14 cellular contexts compared by ENCODE assay signal in genomic region chr21:30268608-30269197, GRCh38. TPM values are rescaled to one million over a fixed set of nuclear protein-coding genes. Genes with fewer than 3 reads are reported as not detected.
DNase-seq lines count a peak whose midpoint lies in the region; ATAC-seq and TF ChIP-seq lines count a peak whose summit lies in the region.
"Had no signal": no experiment of that assay in that cellular context is flagged by ENCODE, and none has a peak within 500 bp of the region (broad histone marks: within the 10 kb centered on the region; RNA-seq: fewer than 3 reads in every experiment).

No MANE protein-coding gene starts in this region.

- intact Hi-C loops in left lung (cut with DNase I), result no loop called here
- intact Hi-C loops in head of caudate nucleus (cut with DNase I), result no loop called here

- H3K27ac ChIP-seq in brain microvascular endothelial cell (no peak overlapping the region), smooth muscle cell (ENCODE audit: low read depth) (no peak overlapping the region), left lung (no peak overlapping the region)
- H3K27ac ChIP-seq: ascending aorta, psoas muscle, SJSA1 had no signal

- no peaks in the 10 kb centered on the region for H3K4me1 ChIP-seq in smooth muscle cell (ENCODE audit: low read depth)
- no peaks in the 10 kb centered on the region for H3K4me1 ChIP-seq in left lung
- H3K4me1 ChIP-seq: psoas muscle, SJSA1 had no signal

- TF ChIP-seq CTCF in brain microvascular endothelial cell (IDR thresholded peaks at IDR 0.05; ENCODE audit: low read depth, low read length, missing control alignments), result peak; percentile 34
- TF ChIP-seq CTCF in smooth muscle cell (IDR thresholded peaks at IDR 0.05; ENCODE audit: borderline replicate concordance, insufficient read depth, poor library complexity, severe bottlenecking), result peak; percentile 33
- no peak for TF ChIP-seq CTCF in left lung (IDR thresholded peaks at IDR 0.05)

- ATAC-seq in left lung, result no peak
- ATAC-seq: esophagus mucosa, left ventricle myocardium superior, psoas muscle had no signal

- H3F3A ChIP-seq in smooth muscle cell (ENCODE audit: low read depth), result no peaks in the 10 kb centered on the region

- H3K27me3 ChIP-seq in brain microvascular endothelial cell (replicated peaks) (no peaks in the 10 kb centered on the region), smooth muscle cell (ENCODE audit: low read depth) (no peaks in the 10 kb centered on the region), left lung (no peaks in the 10 kb centered on the region)
- H3K27me3 ChIP-seq: ascending aorta, SJSA1 had no signal

- no peak overlapping the region for H3K9ac ChIP-seq in smooth muscle cell (ENCODE audit: low read depth)

- H3K4me2 ChIP-seq in smooth muscle cell, result no peak overlapping the region

- in situ Hi-C loops in brain microvascular endothelial cell (cut with HindIII; ENCODE audit: low pct_ligation_motif_present, low sequenced_read_pairs), result no loop called here

- H3K9me3 ChIP-seq in smooth muscle cell (replicated peaks; ENCODE audit: low read depth), result no peaks in the 10 kb centered on the region
- H3K9me3 ChIP-seq in left lung, result peaks cover 0 to 6% of the 10 kb centered on the region in 2 donors
- H3K9me3 ChIP-seq: ascending aorta, psoas muscle, SJSA1 had no signal

- H3K4me3 ChIP-seq in brain microvascular endothelial cell (ENCODE audit: low read depth, low read length) (no peak overlapping the region), smooth muscle cell (no peak overlapping the region), left lung (no peak overlapping the region)
- H3K4me3 ChIP-seq: ascending aorta, psoas muscle, SJSA1 had no signal

- 57% methylated on average over 5 of the region's 5 CpGs for WGBS in smooth muscle cell (ENCODE audit: low lambda C conversion rate)

- DNase-seq in SIG-M5 treated with dmso at 0.1 percent for 504 hours (lab: John Stamatoyannopoulos, UW; ENCODE audit: unreplicated experiment) (peak; percentile 22), SIG-M5 (lab: John Stamatoyannopoulos, UW) (no peak), NAMALWA (ENCODE audit: low spot score) (peak; percentile 56), brain microvascular endothelial cell (no peak), smooth muscle cell (lab: John Stamatoyannopoulos, UW; ENCODE audit: unreplicated experiment) (no peak), left lung (no peak), GM03348 (ENCODE audit: low spot score) (no peak), head of caudate nucleus (no peak)
- DNase-seq: left ventricle myocardium superior, NCI-H1092, psoas muscle had no signal

- H2AFZ ChIP-seq in smooth muscle cell (ENCODE audit: low read depth), result no peak overlapping the region

- no peaks in the 10 kb centered on the region for H3K79me2 ChIP-seq in smooth muscle cell (ENCODE audit: low read depth)

- H3K36me3 ChIP-seq in brain microvascular endothelial cell (replicated peaks) (no peaks in the 10 kb centered on the region), smooth muscle cell (ENCODE audit: low read depth) (no peaks in the 10 kb centered on the region), left lung (no peaks in the 10 kb centered on the region)
- H3K36me3 ChIP-seq: ascending aorta, SJSA1 had no signal

- H4K20me1 ChIP-seq in smooth muscle cell (ENCODE audit: low read depth), result no peaks in the 10 kb centered on the region

RNA-seq across cellular contexts. Expression of gene KRTAP24-1, which starts 14.0 kb away (rescaled TPM):
- total RNA-seq in smooth muscle cell (not detected in 2 replicates), left lung (not detected)
- polyA plus RNA-seq in smooth muscle cell, result not detected in 2 replicates
- total RNA-seq: ascending aorta, esophagus mucosa, left ventricle myocardium superior, psoas muscle, SJSA1 had no signal
- polyA plus RNA-seq: psoas muscle had no signal

RNA-seq across cellular contexts. Expression of gene KRTAP25-1, which starts 20.6 kb away (rescaled TPM):
- total RNA-seq in smooth muscle cell (not detected in 2 replicates), left lung (not detected)
- not detected in 2 replicates for polyA plus RNA-seq in smooth muscle cell
- total RNA-seq: ascending aorta, esophagus mucosa, left ventricle myocardium superior, psoas muscle, SJSA1 had no signal
- polyA plus RNA-seq: psoas muscle had no signal

RNA-seq across cellular contexts. Expression of gene KRTAP26-1, which starts 51.4 kb away (rescaled TPM):
- total RNA-seq in smooth muscle cell (not detected in 2 replicates), left lung (not detected)
- polyA plus RNA-seq in smooth muscle cell, result not detected in 2 replicates
- total RNA-seq: ascending aorta, esophagus mucosa, left ventricle myocardium superior, psoas muscle, SJSA1 had no signal
- polyA plus RNA-seq: psoas muscle had no signal

RNA-seq across cellular contexts. Expression of gene CLDN8, which starts 52.8 kb away (rescaled TPM):
- not detected in 2 replicates for total RNA-seq in smooth muscle cell
- not detected in 2 replicates for polyA plus RNA-seq in smooth muscle cell
- total RNA-seq in left lung, result under 1 TPM in 1 of 2 donors, not detected in 1; 0.39 TPM
- total RNA-seq: ascending aorta, left ventricle myocardium superior, psoas muscle, SJSA1 had no signal
- polyA plus RNA-seq: psoas muscle had no signal

Comparison
In these comparisons a context has a peak if more than half of its experiments do, and no peak if none do; other contexts are left out.
1. DNase-seq: peak in SIG-M5 treated with dmso at 0.1 percent for 504 hours (single experiment) and NAMALWA (single experiment); none in SIG-M5 (single experiment), brain microvascular endothelial cell (single experiment), smooth muscle cell (single experiment), left lung (0 of 2), GM03348 (single experiment) and head of caudate nucleus (0 of 42).
2. CTCF ChIP-seq: peak in brain microvascular endothelial cell (single experiment) and smooth muscle cell (single experiment); none in left lung (0 of 2).